In the genomic region with DNA sequence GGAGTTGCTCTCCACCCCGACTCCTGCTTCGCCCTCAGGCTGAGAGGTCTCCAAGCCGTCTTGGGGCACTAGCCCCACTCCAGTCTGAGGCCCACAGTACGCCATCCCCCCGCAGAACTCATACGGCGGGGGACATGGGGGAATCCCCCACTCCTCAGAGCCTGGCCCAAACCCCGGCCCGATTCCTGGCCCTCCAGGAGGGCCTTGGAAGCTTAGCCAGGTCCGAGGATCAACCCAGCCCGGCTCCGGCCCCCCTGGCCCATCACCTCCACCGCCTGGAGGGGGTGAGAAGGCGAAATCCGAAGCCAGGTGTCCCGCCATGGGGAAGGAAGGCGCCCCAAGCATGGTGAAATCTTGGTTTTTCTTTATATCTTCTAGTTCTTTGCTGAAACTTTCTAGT, we compare ENCODE assay signal across 2 cellular contexts. TPM values are rescaled to one million over a fixed set of nuclear protein-coding genes. Genes with fewer than 3 reads are reported as not detected.
"Had no signal": no experiment of that assay in that cellular context is flagged by ENCODE, and none has a peak within 500 bp of the region (broad histone marks: within the 10 kb centered on the region; RNA-seq: fewer than 3 reads in every experiment).

No MANE protein-coding gene starts in this region.

RNA-seq across cellular contexts. Expression of gene CLEC4A, which starts 11.1 kb away (rescaled TPM):
- total RNA-seq: G401 had no signal

RNA-seq across cellular contexts. Expression of gene ZNF705A, which starts 22.3 kb away (rescaled TPM):
- total RNA-seq: G401, GM12878 had no signal
